Comparison of ENCODE assay signal across 9 cellular contexts in genomic region chr12:53096761-53097160, GRCh38. TPM values are rescaled to one million over a fixed set of nuclear protein-coding genes. Genes with fewer than 3 reads are reported as not detected.
DNase-seq lines count a peak whose midpoint lies in the region; ATAC-seq and TF ChIP-seq lines count a peak whose summit lies in the region.
"Had no signal": no experiment of that assay in that cellular context is flagged by ENCODE, and none has a peak within 500 bp of the region (broad histone marks: within the 10 kb centered on the region; RNA-seq: fewer than 3 reads in every experiment).

No MANE protein-coding gene starts in this region.

- no peaks in the 10 kb centered on the region for H3K36me3 ChIP-seq in thymus (ENCODE audit: control insufficient read depth, insufficient read depth)

- WGBS in lower leg skin, 2 donors = 23 to 29% methylated on average over 9 of the region's 9 CpGs
- WGBS in thymus = 81% methylated on average over 9 of the region's 9 CpGs

- H3K4me3 ChIP-seq in lower leg skin (ENCODE audit: low read depth, poor library complexity, severe bottlenecking) (peak overlapping the region; percentile 10), thymus (ENCODE audit: low read length) (no peak overlapping the region)

- no peaks in the 10 kb centered on the region for H3K9me3 Mint-ChIP-seq in activated CD8-positive, alpha-beta memory T cell treated with anti-CD3 and anti-CD28 coated beads, Interleukin-2, amount 10 ng/mL, durations not matched to agents 7 days and 5 days (ENCODE audit: low read depth)
- peaks cover 0 to 7% (median 0%) of the 10 kb centered on the region in 5 experiments for H3K9me3 Mint-ChIP-seq in brain

- no peaks in the 10 kb centered on the region for H3K9me3 ChIP-seq in thymus (ENCODE audit: control insufficient read depth)

- peak overlapping the region; percentile 25 for H3K27ac ChIP-seq in thymus (ENCODE audit: low read depth)

- no peak for TF ChIP-seq POLR2A in lower leg skin (IDR thresholded peaks at IDR 0.05)

- CTCF ChIA-PET in activated CD8-positive, alpha-beta memory T cell treated with anti-CD3 and anti-CD28 coated beads, Interleukin-2, amount 10 ng/mL, durations not matched to agents 7 days and 5 days (lab: Charles Lee) = interaction anchor here (3.3 to 8.0 kb wide), 5 partner anchors 12 to 50 kb away, joined by 32 to 298 read pairs (median 40); partner anchors contain the start of gene SPRYD3

- H3K36me3 Mint-ChIP-seq in activated CD8-positive, alpha-beta memory T cell treated with anti-CD3 and anti-CD28 coated beads, Interleukin-2, amount 10 ng/mL, durations not matched to agents 7 days and 5 days = no peaks in the 10 kb centered on the region
- no peaks in the 10 kb centered on the region for H3K36me3 Mint-ChIP-seq in brain

- no peak for DNase-seq in activated CD8-positive, alpha-beta memory T cell treated with anti-CD3 and anti-CD28 coated beads, Interleukin-2, amount 10 ng/mL, durations not matched to agents 7 days and 5 days
- DNase-seq in activated CD8-positive, alpha-beta memory T cell treated with anti-CD3 and anti-CD28 coated beads, Interleukin-2, amount 50 U/mL, for 4 hours = no peak
- peak in 1 of 2 donors; percentile 82 for DNase-seq in lower leg skin (ENCODE audit: low spot score in 2 of 2)
- DNase-seq in activated CD4-positive, alpha-beta T cell treated with anti-CD3 and anti-CD28 coated beads, Interleukin-2, amount 50 U/mL, for 1 hour = no peak
- no peak for DNase-seq in OCI-M1 (lab: John Stamatoyannopoulos, UW)
- DNase-seq: NCI-H1105 had no signal

- peaks cover 4% of the 10 kb centered on the region for H3K27me3 Mint-ChIP-seq in activated CD8-positive, alpha-beta memory T cell treated with anti-CD3 and anti-CD28 coated beads, Interleukin-2, amount 10 ng/mL, durations not matched to agents 7 days and 5 days
- H3K27me3 Mint-ChIP-seq in brain = peaks cover 36% of the 10 kb centered on the region

- intact Hi-C loops in lower leg skin (cut with DNase I; ENCODE audit: low total_unique reads) = no loop called here

- TF ChIP-seq CTCF in brain (conservative IDR thresholded peaks at IDR 0.05) (no peak), lower leg skin (IDR thresholded peaks at IDR 0.05) (no peak)

- peak overlapping the region; percentile 69 for H3K27ac Mint-ChIP-seq in activated CD8-positive, alpha-beta memory T cell treated with anti-CD3 and anti-CD28 coated beads, Interleukin-2, amount 10 ng/mL, durations not matched to agents 7 days and 5 days
- H3K27ac Mint-ChIP-seq in brain = peak overlapping the region; percentile 16 to 86 (median 78)

- H3K27me3 ChIP-seq in thymus (ENCODE audit: control insufficient read depth, insufficient read depth) = peaks cover 14% of the 10 kb centered on the region

- peak overlapping the region; percentile 65 for H3K4me3 Mint-ChIP-seq in activated CD8-positive, alpha-beta memory T cell treated with anti-CD3 and anti-CD28 coated beads, Interleukin-2, amount 10 ng/mL, durations not matched to agents 7 days and 5 days
- H3K4me3 Mint-ChIP-seq in brain = peak overlapping the region; percentile 81 to 84 (median 82)

- no peak for ATAC-seq in activated CD8-positive, alpha-beta memory T cell treated with anti-CD3 and anti-CD28 coated beads, Interleukin-2, amount 10 ng/mL, durations not matched to agents 7 days and 5 days
- no peak for ATAC-seq in GM21367 (IDR thresholded peaks at IDR 0.05; ENCODE audit: unreplicated experiment)

- H3K4me1 ChIP-seq in thymus (ENCODE audit: control insufficient read depth, insufficient read depth, low read length) = peaks cover 7% of the 10 kb centered on the region

- H3K4me1 Mint-ChIP-seq in activated CD8-positive, alpha-beta memory T cell treated with anti-CD3 and anti-CD28 coated beads, Interleukin-2, amount 10 ng/mL, durations not matched to agents 7 days and 5 days = peaks cover 40% of the 10 kb centered on the region
- H3K4me1 Mint-ChIP-seq in brain = peaks cover 32% of the 10 kb centered on the region

RNA-seq across cellular contexts. Expression of gene IGFBP6, which starts 0.7 kb away (rescaled TPM):
- total RNA-seq in activated CD8-positive, alpha-beta memory T cell treated with anti-CD3 and anti-CD28 coated beads, Interleukin-2, amount 10 ng/mL, durations not matched to agents 7 days and 5 days = 1 to 10 TPM; 1.8 to 3.9 TPM
- polyA plus RNA-seq in brain (ENCODE audit: insufficient read depth, low read depth, low replicate concordance) = 17.3 TPM
- 100 to 1,000 TPM in 1 of 4 donors, 10 to 100 TPM in 3; 22.0 to 508 (median 68.9) TPM for total RNA-seq in lower leg skin
- 27.4 TPM for polyA plus RNA-seq in thymus

RNA-seq across cellular contexts. Expression of gene SOAT2, which starts 6.5 kb away (rescaled TPM):
- total RNA-seq in activated CD8-positive, alpha-beta memory T cell treated with anti-CD3 and anti-CD28 coated beads, Interleukin-2, amount 10 ng/mL, durations not matched to agents 7 days and 5 days = 1 to 10 TPM; 1.1 to 5.9 TPM
- polyA plus RNA-seq in brain (ENCODE audit: insufficient read depth, low read depth, low replicate concordance) = not detected
- total RNA-seq in lower leg skin = under 1 TPM in 2 of 4 donors, not detected in 2; 0.26 to 0.63 TPM
- 0.71 TPM for polyA plus RNA-seq in thymus

RNA-seq across cellular contexts. Expression of gene SPRYD3, which starts 17.6 kb away (rescaled TPM):
- 10 to 100 TPM; 27.8 to 29.7 TPM for total RNA-seq in activated CD8-positive, alpha-beta memory T cell treated with anti-CD3 and anti-CD28 coated beads, Interleukin-2, amount 10 ng/mL, durations not matched to agents 7 days and 5 days
- polyA plus RNA-seq in brain (ENCODE audit: insufficient read depth, low read depth, low replicate concordance) (77.1 TPM), thymus (17.3 TPM)
- total RNA-seq in lower leg skin = 10 to 100 TPM; 21.0 to 39.5 (median 28.4) TPM

RNA-seq across cellular contexts. Expression of gene TNS2, which starts 46.9 kb away (rescaled TPM):
- total RNA-seq in activated CD8-positive, alpha-beta memory T cell treated with anti-CD3 and anti-CD28 coated beads, Interleukin-2, amount 10 ng/mL, durations not matched to agents 7 days and 5 days = under 1 TPM; 0.58 to 0.89 TPM
- polyA plus RNA-seq in brain (ENCODE audit: insufficient read depth, low read depth, low replicate concordance) (32.4 TPM), thymus (40.4 TPM)
- total RNA-seq in lower leg skin = 10 to 100 TPM; 21.8 to 87.1 (median 65.9) TPM

Comparison
In these comparisons a context has a peak if more than half of its experiments do, and no peak if none do; other contexts are left out.
1. RNA of gene IGFBP6, which starts 0.7 kb away (total RNA-seq): 22.0 to 508 TPM in lower leg skin; 1.8 to 3.9 TPM in activated CD8-positive, alpha-beta memory T cell treated with anti-CD3 and anti-CD28 coated beads, Interleukin-2, amount 10 ng/mL, durations not matched to agents 7 days and 5 days; every median in the first group is over 4 times any median in the second.